Comparison of ENCODE assay signal across 8 cellular contexts in genomic region chr6:87407896-87408720, GRCh38. TPM values are rescaled to one million over a fixed set of nuclear protein-coding genes. Genes with fewer than 3 reads are reported as not detected.
A peak's percentile ranks its signal among the peaks of the same experiment; 100 is the strongest.
DNase-seq lines count a peak whose midpoint lies in the region; ATAC-seq and TF ChIP-seq lines count a peak whose summit lies in the region.

Gene CFAP206 (plus strand): TSS chr6:87407972. CDS start chr6:87409840, 1,868 bp downstream.

- WGBS in right cardiac atrium, result under 1% methylated on average over 82 of the region's 82 CpGs

- H3K4me1 Mint-ChIP-seq in T-helper 2 cell treated with Interferon-gamma antibody and Interleukin-4, amounts not matched to agents 5 μg/mL and 100 μg/mL, for 36 hours (ENCODE audit: low read depth), result peaks cover 6% of the 10 kb centered on the region

- H3K27ac Mint-ChIP-seq in T-helper 2 cell treated with Interferon-gamma antibody and Interleukin-4, amounts not matched to agents 5 μg/mL and 100 μg/mL, for 36 hours, result no peak within 1 kb of the TSS

- peak within 1 kb of the TSS; percentile 87 for H3K4me3 Mint-ChIP-seq in T-helper 2 cell treated with Interferon-gamma antibody and Interleukin-4, amounts not matched to agents 5 μg/mL and 100 μg/mL, for 36 hours

- no peaks in the 10 kb centered on the region for H3K4me1 ChIP-seq in right cardiac atrium (ENCODE audit: control insufficient read depth, insufficient read depth, low read length)
- H3K4me1 ChIP-seq in uterus, result no peaks in the 10 kb centered on the region

- no peaks in the 10 kb centered on the region for H3K9me3 Mint-ChIP-seq in T-helper 2 cell treated with Interferon-gamma antibody and Interleukin-4, amounts not matched to agents 5 μg/mL and 100 μg/mL, for 36 hours

- in situ Hi-C loops in GM13976 (cut with MboI; ENCODE audit: low sequenced_read_pairs, unreplicated experiment), result no loop called here

- no peaks in the 10 kb centered on the region for H3K36me3 Mint-ChIP-seq in T-helper 2 cell treated with Interferon-gamma antibody and Interleukin-4, amounts not matched to agents 5 μg/mL and 100 μg/mL, for 36 hours (ENCODE audit: low read depth)

- DNase-seq in GM13976 (ENCODE audit: low spot score) (peak; percentile 90), NCI-H146 treated with DMSO at 0.1 percent for 48 hours (lab: John Stamatoyannopoulos, UW; ENCODE audit: unreplicated experiment) (peak; percentile 84), anterior cingulate cortex (lab: John Stamatoyannopoulos, UW) (peak; percentile 36 to 94 (median 81)), right cardiac atrium (peak; percentile 88 to 94 (median 91)), putamen (ENCODE audit: low spot score) (peak; percentile 82), uterus (peak; percentile 74 to 79)
- peak; percentile 74 for DNase-seq in T-helper 2 cell treated with Interferon-gamma antibody and Interleukin-4, amounts not matched to agents 5 μg/mL and 100 μg/mL, for 36 hours (ENCODE audit: low spot score)

- intact Hi-C loops in right cardiac atrium (cut with DNase I), result loop anchor here in 1 of 4 donors (5.0 kb wide), 1 partner anchor 64 kb away; the partner anchor contains the start of gene SLC35A1
- intact Hi-C loops in uterus (cut with DNase I; ENCODE audit: low total_unique reads), result no loop called here

- H3K9me3 ChIP-seq in right cardiac atrium (ENCODE audit: control insufficient read depth, low read length) (no peaks in the 10 kb centered on the region), uterus (no peaks in the 10 kb centered on the region)

- H3K27me3 ChIP-seq in right cardiac atrium (ENCODE audit: control insufficient read depth, insufficient read depth), result no peaks in the 10 kb centered on the region
- no peaks in the 10 kb centered on the region for H3K27me3 ChIP-seq in uterus

- H3K27me3 Mint-ChIP-seq in T-helper 2 cell treated with Interferon-gamma antibody and Interleukin-4, amounts not matched to agents 5 μg/mL and 100 μg/mL, for 36 hours (ENCODE audit: low read depth), result peaks cover 33% of the 10 kb centered on the region

- peak; percentile 84 for ATAC-seq in HG02884 (IDR thresholded peaks at IDR 0.05; ENCODE audit: unreplicated experiment)
- peak; percentile 97 for ATAC-seq in right cardiac atrium

- H3K4me3 ChIP-seq in right cardiac atrium (ENCODE audit: low read length), result peak within 1 kb of the TSS; percentile 80
- H3K4me3 ChIP-seq in uterus, result peak within 1 kb of the TSS; percentile 82 to 98

- no peaks in the 10 kb centered on the region for H3K36me3 ChIP-seq in uterus

- H3K27ac ChIP-seq in right cardiac atrium (ENCODE audit: low read length), result peak within 1 kb of the TSS; percentile 81
- peak within 1 kb of the TSS; percentile 73 to 85 for H3K27ac ChIP-seq in uterus

- TF ChIP-seq CTCF in GM13976 (IDR thresholded peaks at IDR 0.05; ENCODE audit: borderline replicate concordance, control extremely low read depth, extremely low read depth, insufficient read depth, missing control alignments) (no peak), uterus (IDR thresholded peaks at IDR 0.05) (peak in 3 of 4 experiments; percentile 7 to 14 (median 9))

- peak in 1 of 2 donors; percentile 19 for TF ChIP-seq POLR2A in uterus (IDR thresholded peaks at IDR 0.05)

RNA-seq across cellular contexts. Expression of gene CFAP206, which starts in this region (rescaled TPM):
- total RNA-seq in right cardiac atrium, result under 1 TPM in 3 of 4 donors, not detected in 1; 0.31 to 0.60 (median 0.50) TPM
- polyA plus RNA-seq in right cardiac atrium, result 0.14 TPM
- total RNA-seq in uterus, result 1 to 10 TPM in 2 of 4 donors, under 1 TPM in 1, not detected in 1; 0.52 to 3.9 (median 2.8) TPM

Comparison
In these comparisons a context has a peak if more than half of its experiments do, and no peak if none do; other contexts are left out.
1. Peak in every context shown above with its lines: DNase-seq, ATAC-seq, H3K4me3 ChIP-seq and H3K27ac ChIP-seq.
2. Peak in DNase-seq, ATAC-seq, H3K4me3 ChIP-seq and H3K27ac ChIP-seq in right cardiac atrium; RNA of the gene not detected or under 1 TPM.